In genomic region chr18:76394780-76395476, GRCh38 we compare ENCODE assay signal across 11 cellular contexts.
DNase-seq lines count a peak whose midpoint lies in the region; ATAC-seq and TF ChIP-seq lines count a peak whose summit lies in the region.
"Had no signal": no experiment of that assay in that cellular context is flagged by ENCODE, and none has a peak within 500 bp of the region (broad histone marks: within the 10 kb centered on the region; RNA-seq: fewer than 3 reads in every experiment).

No MANE protein-coding gene starts in this region.

- H3K27me3 ChIP-seq in GM23338 (ENCODE audit: insufficient read depth) (no peaks in the 10 kb centered on the region), psoas muscle (ENCODE audit: insufficient read depth in 3 of 3, low read length in 2 of 3) (no peaks in the 10 kb centered on the region)
- H3K27me3 ChIP-seq: BLaER1 treated with 17β-estradiol and CSF1 and Interleukin-3, amounts not matched to agents 10 nM and 100 nM had no signal

- TF ChIP-seq CTCF in GM23338 (conservative IDR thresholded peaks at IDR 0.05; ENCODE audit: low read depth in 2 of 2) (no peak), GM10266 (IDR thresholded peaks at IDR 0.05; ENCODE audit: control insufficient read depth, insufficient read depth, low read depth, missing control alignments) (no peak), psoas muscle (IDR thresholded peaks at IDR 0.05) (no peak)

- peaks cover 15% of the 10 kb centered on the region for H3K36me3 Mint-ChIP-seq in GM23338 (ENCODE audit: low read depth)
- H3K36me3 Mint-ChIP-seq: natural killer cell had no signal

- no peak overlapping the region for H3K27ac ChIP-seq in GM23338 (ENCODE audit: low read depth)
- no peak overlapping the region for H3K27ac ChIP-seq in psoas muscle
- H3K27ac ChIP-seq: BLaER1 treated with 17β-estradiol and CSF1 and Interleukin-3, amounts not matched to agents 10 nM and 100 nM had no signal

- intact Hi-C loops in psoas muscle (cut with DNase I): loop anchor here in 1 of 2 donors (5.0 kb wide), 2 partner anchors 227 to 292 kb away; no protein-coding TSS in a partner anchor

- no peaks in the 10 kb centered on the region for H3K9me2 ChIP-seq in GM23338 (ENCODE audit: insufficient read depth)

- H3K4me1 ChIP-seq in GM23338 (ENCODE audit: insufficient read depth) (0 out of 2 replicates have a peak, but pooled peaks cover 4% of the 10 kb centered on the region), psoas muscle (peaks cover 25% of the 10 kb centered on the region)

- H2AFZ ChIP-seq in GM23338: no peak overlapping the region

- no peaks in the 10 kb centered on the region for H4K20me1 ChIP-seq in GM23338 (replicated peaks; ENCODE audit: insufficient read depth)

- H3K27me3 Mint-ChIP-seq in GM23338 (ENCODE audit: insufficient read depth, low read depth, poor library complexity): peaks cover 12% of the 10 kb centered on the region

- peaks cover 19% of the 10 kb centered on the region for H3K4me1 Mint-ChIP-seq in GM23338

- no peaks in the 10 kb centered on the region for H3K9me3 ChIP-seq in psoas muscle

- H3K27ac Mint-ChIP-seq in GM23338: peak overlapping the region; percentile 88; the same call in 1 of the 2 replicates
- H3K27ac Mint-ChIP-seq: natural killer cell had no signal

- WGBS in psoas muscle, 3 donors: 76 to 86% (median 77%) methylated on average over 13 to 15 of the region's 15 CpGs

- peaks cover 21% of the 10 kb centered on the region for H3K9me3 Mint-ChIP-seq in GM23338
- H3K9me3 Mint-ChIP-seq: natural killer cell had no signal

- no peaks in the 10 kb centered on the region for H3F3A ChIP-seq in GM23338 (replicated peaks; ENCODE audit: low read depth)

- H3K36me3 ChIP-seq in GM23338 (ENCODE audit: insufficient read depth) (no peaks in the 10 kb centered on the region), psoas muscle (ENCODE audit: insufficient read depth in 1 of 2, low read depth in 1 of 2) (no peaks in the 10 kb centered on the region)

- DNase-seq in AG08396 (ENCODE audit: low spot score) (peak; percentile 67), GM23338 (ENCODE audit: low spot score) (no peak), amniotic epithelial cell (ENCODE audit: low read depth) (peak; percentile 33), iris pigment epithelial cell (ENCODE audit: low read depth) (peak; percentile 12), GM10266 (ENCODE audit: extremely low spot score) (no peak), psoas muscle (no peak), left lobe of liver (ENCODE audit: low spot score) (no peak)
- no peak for DNase-seq in stimulated activated CD4-positive, alpha-beta T cell treated with anti-CD3 and anti-CD28 coated beads, Interleukin-12 subunit alpha, Interleukin-12 subunit beta, amount 100 ng/mL, for 4 hours
- DNase-seq: natural killer cell had no signal

- H3K4me2 ChIP-seq in GM23338: no peak overlapping the region

- no peak overlapping the region for H3K4me3 ChIP-seq in GM23338
- no peak overlapping the region for H3K4me3 ChIP-seq in psoas muscle
- H3K4me3 ChIP-seq: BLaER1 treated with 17β-estradiol and CSF1 and Interleukin-3, amounts not matched to agents 10 nM and 100 nM had no signal

- ATAC-seq in GM23338 (no peak), psoas muscle (no peak), left lobe of liver (no peak)
- ATAC-seq: left colon, natural killer cell had no signal

- no peak overlapping the region for H3K4me3 Mint-ChIP-seq in GM23338
- H3K4me3 Mint-ChIP-seq: natural killer cell had no signal

- H3K79me2 ChIP-seq in GM23338 (replicated peaks; ENCODE audit: insufficient read depth): peaks cover 3% of the 10 kb centered on the region; the same call in 1 of the 2 replicates

TF ChIP-seq in GM23338, 12 proteins besides CTCF, POLR2A, EP300 and RAD21:
- TF ChIP-seq NANOG (IDR thresholded peaks at IDR 0.05; ENCODE audit: borderline replicate concordance) (no peak), JUNB (IDR thresholded peaks at IDR 0.05; ENCODE audit: unreplicated experiment) (no peak), ETS1 (IDR thresholded peaks at IDR 0.05) (no peak), ZNF462 (CRISPR knock-in tag; IDR thresholded peaks at IDR 0.05) (no peak), STAT1 (IDR thresholded peaks at IDR 0.05; ENCODE audit: unreplicated experiment) (no peak)

Comparison
In these comparisons a context has a peak if more than half of its experiments do, and no peak if none do; other contexts are left out.
1. DNase-seq: peak in AG08396 (single experiment), amniotic epithelial cell (single experiment) and iris pigment epithelial cell (single experiment); none in GM23338 (single experiment), GM10266 (single experiment), stimulated activated CD4-positive, alpha-beta T cell treated with anti-CD3 and anti-CD28 coated beads, Interleukin-12 subunit alpha, Interleukin-12 subunit beta, amount 100 ng/mL, for 4 hours (single experiment), psoas muscle (0 of 2) and left lobe of liver (single experiment).